In genomic region chr7:53940483-53940882, GRCh38 we compare ENCODE assay signal across 38 cellular contexts.
"Had no signal": no experiment of that assay in that cellular context is flagged by ENCODE, and none has a peak within 500 bp of the region (broad histone marks: within the 10 kb centered on the region; RNA-seq: fewer than 3 reads in every experiment).

No MANE protein-coding gene starts in this region.

- H3K4me3 Mint-ChIP-seq: activated B cell treated with CpG ODN at 0.5 μM for 24 hours; activated CD4-positive, alpha-beta memory T cell treated with anti-CD3 and anti-CD28 coated beads for 36 hours; activated CD4-positive, alpha-beta T cell treated with anti-CD3 and anti-CD28 coated beads, Interleukin-2, amount 10 ng/mL, durations not matched to agents 24 days and 14 days; activated CD8-positive, alpha-beta T cell treated with anti-CD3 and anti-CD28 coated beads for 36 hours; activated naive CD4-positive, alpha-beta T cell treated with anti-CD3 and anti-CD28 coated beads for 36 hours; activated naive CD8-positive, alpha-beta T cell; activated naive CD8-positive, alpha-beta T cell treated with anti-CD3 and anti-CD28 coated beads, Interleukin-2, amount 10 ng/mL, durations not matched to agents 7 days and 5 days; activated naive CD8-positive, alpha-beta T cell treated with anti-CD3 and anti-CD28 coated beads, Interleukin-2, amount 50 U/mL, for 24 hours; activated T-cell treated with anti-CD3 and anti-CD28 coated beads, Interleukin-2, amount 50 U/mL, for 4 hours; activated T-cell treated with anti-CD3 and anti-CD28 coated beads, Interleukin-2, amount 50 U/mL, for 72 hours; activated T-helper 1 cell treated with anti-CD3 and anti-CD28 coated beads, Interleukin-12 subunit alpha, Interleukin-12 subunit beta, Interleukin-2, Interleukin-4 antibody, amounts not matched to agents 30 ng/mL and 10 ng/mL and 1 ng/mL, durations not matched to agents 14 hours and 24 hours and 36 hours; activated T-helper 17 cell treated with anti-CD3 and anti-CD28 coated beads, Interleukin-2, amount 50 U/mL, for 72 hours; brain; central memory CD8-positive, alpha-beta T cell; T-helper 1 cell treated with Interleukin-12 subunit alpha and Interleukin-12 subunit beta and Interleukin-4 antibody, amounts not matched to agents 30 μg/mL and 1 μg/mL, for 36 hours; T-helper 2 cell treated with Interferon-gamma antibody and Interleukin-4, amounts not matched to agents 5 μg/mL and 100 μg/mL, for 36 hours had no signal

- H3K27me3 ChIP-seq: ascending aorta, cardiac muscle cell had no signal

- H3K9me3 Mint-ChIP-seq: brain had no signal

- H3K27ac ChIP-seq: ascending aorta, cardiac muscle cell, VCaP had no signal

- H3K4me1 Mint-ChIP-seq: activated B cell treated with CpG ODN at 0.5 μM for 24 hours; activated CD4-positive, alpha-beta T cell treated with anti-CD3 and anti-CD28 coated beads, Interleukin-2, amount 10 ng/mL, durations not matched to agents 24 days and 14 days; activated naive CD8-positive, alpha-beta T cell treated with anti-CD3 and anti-CD28 coated beads, Interleukin-2, amount 10 ng/mL, durations not matched to agents 7 days and 5 days; activated naive CD8-positive, alpha-beta T cell treated with anti-CD3 and anti-CD28 coated beads, Interleukin-2, amount 50 U/mL, for 24 hours; activated T-helper 17 cell treated with anti-CD3 and anti-CD28 coated beads, Interleukin-2, amount 50 U/mL, for 72 hours; brain; central memory CD8-positive, alpha-beta T cell had no signal

- H3K27me3 Mint-ChIP-seq: activated B cell treated with CpG ODN at 0.5 μM for 24 hours; activated CD4-positive, alpha-beta memory T cell treated with anti-CD3 and anti-CD28 coated beads for 36 hours; activated CD4-positive, alpha-beta T cell treated with anti-CD3 and anti-CD28 coated beads, Interleukin-2, amount 10 ng/mL, durations not matched to agents 24 days and 14 days; activated CD8-positive, alpha-beta T cell treated with anti-CD3 and anti-CD28 coated beads for 36 hours; activated naive CD8-positive, alpha-beta T cell; activated naive CD8-positive, alpha-beta T cell treated with anti-CD3 and anti-CD28 coated beads, Interleukin-2, amount 10 ng/mL, durations not matched to agents 7 days and 5 days; activated naive CD8-positive, alpha-beta T cell treated with anti-CD3 and anti-CD28 coated beads, Interleukin-2, amount 50 U/mL, for 24 hours; activated T-helper 17 cell treated with anti-CD3 and anti-CD28 coated beads, Interleukin-2, amount 50 U/mL, for 72 hours; brain; central memory CD8-positive, alpha-beta T cell had no signal

- H3K36me3 ChIP-seq: ascending aorta, cardiac muscle cell had no signal

- H3K4me3 ChIP-seq: ascending aorta, cardiac muscle cell had no signal

- ATAC-seq: activated CD8-positive, alpha-beta T cell treated with anti-CD3 and anti-CD28 coated beads for 36 hours; activated naive CD8-positive, alpha-beta T cell treated with anti-CD3 and anti-CD28 coated beads, Interleukin-2, amount 50 U/mL, for 24 hours; activated T-cell treated with anti-CD3 and anti-CD28 coated beads, Interleukin-2, amount 50 U/mL, for 4 hours; activated T-cell treated with anti-CD3 and anti-CD28 coated beads, Interleukin-2, amount 50 U/mL, for 72 hours; activated T-helper 17 cell treated with anti-CD3 and anti-CD28 coated beads, Interleukin-2, amount 50 U/mL, for 72 hours had no signal

- H3K9me3 ChIP-seq: ascending aorta had no signal

- FAIRE-seq: bronchial epithelial cell, TTC549 had no signal

- H3K36me3 Mint-ChIP-seq: activated CD4-positive, alpha-beta memory T cell treated with anti-CD3 and anti-CD28 coated beads for 36 hours; activated naive CD8-positive, alpha-beta T cell; activated naive CD8-positive, alpha-beta T cell treated with anti-CD3 and anti-CD28 coated beads, Interleukin-2, amount 10 ng/mL, durations not matched to agents 7 days and 5 days; brain had no signal

- DNase-seq: activated B cell treated with CpG ODN at 0.5 μM for 24 hours; activated CD4-positive, alpha-beta memory T cell treated with anti-CD3 and anti-CD28 coated beads for 36 hours; activated CD4-positive, alpha-beta T cell treated with anti-CD3 and anti-CD28 coated beads for 4 hours; activated CD4-positive, alpha-beta T cell treated with anti-CD3 and anti-CD28 coated beads, Interleukin-2, amount 10 ng/mL, durations not matched to agents 24 days and 14 days; activated CD4-positive, alpha-beta T cell treated with anti-CD3 and anti-CD28 coated beads, Interleukin-2, amount 50 U/mL, for 1 hour; activated CD4-positive, alpha-beta T cell treated with anti-CD3 and anti-CD28 coated beads, Interleukin-2, amount 50 U/mL, for 4 hours; activated CD4-positive, CD25-positive, alpha-beta regulatory T cell treated with anti-CD3 and anti-CD28 coated beads, Interleukin-2, amount 50 U/mL, for 72 hours; activated CD8-positive, alpha-beta memory T cell treated with anti-CD3 and anti-CD28 coated beads, Interleukin-2, amount 50 U/mL, for 4 hours; activated CD8-positive, alpha-beta T cell treated with anti-CD3 and anti-CD28 coated beads for 36 hours; activated effector memory CD4-positive, alpha-beta T cell treated with anti-CD3 and anti-CD28 coated beads, Interleukin-2, amount 50 U/mL, for 16 hours; activated gamma-delta T cell treated with Interleukin-2 at 50 U/mL for 16 hours; activated naive CD4-positive, alpha-beta T cell; activated naive CD4-positive, alpha-beta T cell treated with anti-CD3 and anti-CD28 coated beads for 36 hours; activated naive CD4-positive, alpha-beta T cell treated with anti-CD3 and anti-CD28 coated beads, Interleukin-2, amount 50 U/mL, for 16 hours; activated naive CD8-positive, alpha-beta T cell treated with anti-CD3 and anti-CD28 coated beads, Interleukin-2, amount 10 ng/mL, durations not matched to agents 7 days and 5 days; activated naive CD8-positive, alpha-beta T cell treated with anti-CD3 and anti-CD28 coated beads, Interleukin-2, amount 50 U/mL, for 24 hours; activated T-cell treated with anti-CD3 and anti-CD28 coated beads for 4 hours; activated T-cell treated with anti-CD3 and anti-CD28 coated beads, Interleukin-2, amount 50 U/mL, for 1 hour; activated T-cell treated with anti-CD3 and anti-CD28 coated beads, Interleukin-2, amount 50 U/mL, for 4 hours; activated T-cell treated with anti-CD3 and anti-CD28 coated beads, Interleukin-2, amount 50 U/mL, for 72 hours; amygdala; anterior cingulate cortex; caudate nucleus; cerebellar nuclear complex; T-helper 2 cell; T-helper 9 cell had no signal

- H3K4me1 ChIP-seq: ascending aorta had no signal

- H3K27ac Mint-ChIP-seq: activated B cell treated with CpG ODN at 0.5 μM for 24 hours; activated CD4-positive, alpha-beta memory T cell treated with anti-CD3 and anti-CD28 coated beads for 36 hours; activated CD4-positive, alpha-beta T cell treated with anti-CD3 and anti-CD28 coated beads, Interleukin-2, amount 10 ng/mL, durations not matched to agents 24 days and 14 days; activated CD8-positive, alpha-beta T cell treated with anti-CD3 and anti-CD28 coated beads for 36 hours; activated naive CD4-positive, alpha-beta T cell treated with anti-CD3 and anti-CD28 coated beads for 36 hours; activated naive CD8-positive, alpha-beta T cell; activated naive CD8-positive, alpha-beta T cell treated with anti-CD3 and anti-CD28 coated beads, Interleukin-2, amount 10 ng/mL, durations not matched to agents 7 days and 5 days; activated naive CD8-positive, alpha-beta T cell treated with anti-CD3 and anti-CD28 coated beads, Interleukin-2, amount 50 U/mL, for 24 hours; activated T-cell treated with anti-CD3 and anti-CD28 coated beads, Interleukin-2, amount 50 U/mL, for 72 hours; activated T-helper 1 cell treated with anti-CD3 and anti-CD28 coated beads, Interleukin-12 subunit alpha, Interleukin-12 subunit beta, Interleukin-2, Interleukin-4 antibody, amounts not matched to agents 30 ng/mL and 10 ng/mL and 1 ng/mL, durations not matched to agents 14 hours and 24 hours and 36 hours; activated T-helper 17 cell treated with anti-CD3 and anti-CD28 coated beads, Interleukin-2, amount 50 U/mL, for 72 hours; brain; T-helper 1 cell treated with Interleukin-12 subunit alpha and Interleukin-12 subunit beta and Interleukin-4 antibody, amounts not matched to agents 30 μg/mL and 1 μg/mL, for 36 hours; T-helper 2 cell treated with Interferon-gamma antibody and Interleukin-4, amounts not matched to agents 5 μg/mL and 100 μg/mL, for 36 hours had no signal
